Comparison of ENCODE assay signal across 14 cellular contexts in the genomic region with DNA sequence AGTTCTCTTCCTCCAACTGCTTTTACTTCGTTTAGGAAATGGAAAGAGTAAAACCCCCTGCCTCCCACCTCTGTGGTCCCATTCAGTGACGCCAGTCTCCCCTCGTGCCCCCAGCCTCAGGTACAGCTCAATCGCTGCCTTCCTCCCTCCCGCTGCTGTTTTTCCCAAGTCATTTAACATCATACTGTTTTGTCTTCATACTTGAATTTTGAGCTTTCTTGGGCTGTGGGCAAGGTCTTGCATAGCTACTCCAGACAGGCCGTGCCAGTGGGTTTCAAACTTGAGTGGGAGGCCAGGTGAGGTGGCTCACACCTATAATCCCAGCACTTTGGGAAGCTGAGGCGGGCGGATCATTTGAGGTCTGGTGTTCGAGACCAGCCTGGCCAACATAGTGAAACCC.
DNase-seq lines count a peak whose midpoint lies in the region; ATAC-seq and TF ChIP-seq lines count a peak whose summit lies in the region.
"Had no signal": no experiment of that assay in that cellular context is flagged by ENCODE, and none has a peak within 500 bp of the region (broad histone marks: within the 10 kb centered on the region; RNA-seq: fewer than 3 reads in every experiment).

No MANE protein-coding gene starts in this region.

- H3K4me3 Mint-ChIP-seq in WTC11: no peak overlapping the region
- H3K4me3 Mint-ChIP-seq: T-helper 1 cell treated with Interleukin-12 subunit alpha and Interleukin-12 subunit beta and Interleukin-4 antibody, amounts not matched to agents 30 μg/mL and 1 μg/mL, for 36 hours had no signal

- no peak overlapping the region for H3K4ac ChIP-seq in mesendoderm (ENCODE audit: low read depth, low read length)

- no peaks in the 10 kb centered on the region for H3K36me3 Mint-ChIP-seq in activated naive CD4-positive, alpha-beta T cell treated with anti-CD3 and anti-CD28 coated beads, Interleukin-2, amount 50 U/mL, for 72 hours
- no peaks in the 10 kb centered on the region for H3K36me3 Mint-ChIP-seq in WTC11
- H3K36me3 Mint-ChIP-seq: naive B cell had no signal

- CTCF ChIA-PET in WTC11 (lab: Charles Lee): interaction anchor here (2.2 kb wide), 1 partner anchor 88 kb away, joined by 9 read pairs; no protein-coding TSS in a partner anchor

- no peak overlapping the region for H3K4me2 ChIP-seq in mesendoderm (ENCODE audit: low read length)

- H2BK5ac ChIP-seq in mesendoderm (ENCODE audit: low read length): no peak overlapping the region

- H3K23ac ChIP-seq in mesendoderm (ENCODE audit: low read length): no peak overlapping the region

- H3K9me3 Mint-ChIP-seq in activated naive CD4-positive, alpha-beta T cell treated with anti-CD3 and anti-CD28 coated beads, Interleukin-2, amount 50 U/mL, for 72 hours: no peaks in the 10 kb centered on the region
- H3K9me3 Mint-ChIP-seq in WTC11: no peaks in the 10 kb centered on the region
- H3K9me3 Mint-ChIP-seq: T-helper 1 cell treated with Interleukin-12 subunit alpha and Interleukin-12 subunit beta and Interleukin-4 antibody, amounts not matched to agents 30 μg/mL and 1 μg/mL, for 36 hours had no signal

- H3K4me1 Mint-ChIP-seq in WTC11: peaks cover 12% of the 10 kb centered on the region

- peak overlapping the region; percentile 76 to 82 for H3K27ac Mint-ChIP-seq in activated naive CD4-positive, alpha-beta T cell treated with anti-CD3 and anti-CD28 coated beads, Interleukin-2, amount 50 U/mL, for 72 hours
- H3K27ac Mint-ChIP-seq in WTC11: 0 out of 2 replicates have a peak overlapping the region, but pooled peaks have one; percentile 3

- no peak overlapping the region for H3K56ac ChIP-seq in mesendoderm (ENCODE audit: low read length)

- no peaks in the 10 kb centered on the region for H3K79me2 ChIP-seq in mesendoderm (ENCODE audit: control insufficient read depth, insufficient read depth, low read length)

- TF ChIP-seq CTCF in WTC11 (IDR thresholded peaks at IDR 0.05): no peak

- H3K18ac ChIP-seq in mesendoderm (ENCODE audit: low read length): no peak overlapping the region

- H2BK15ac ChIP-seq in mesendoderm (replicated peaks; ENCODE audit: low read depth): no peak overlapping the region

- H3K9me3 ChIP-seq in thymus (ENCODE audit: control insufficient read depth): no peaks in the 10 kb centered on the region
- H3K9me3 ChIP-seq: thoracic aorta had no signal

- no peak overlapping the region for H2BK120ac ChIP-seq in mesendoderm (ENCODE audit: low read depth, low read length)

- H3K36me3 ChIP-seq in mesendoderm (ENCODE audit: control insufficient read depth, insufficient read depth, low read length) (no peaks in the 10 kb centered on the region), thymus (ENCODE audit: control insufficient read depth, insufficient read depth) (no peaks in the 10 kb centered on the region)
- H3K36me3 ChIP-seq: thoracic aorta had no signal

- no peak overlapping the region for H3K4me3 ChIP-seq in mesendoderm (ENCODE audit: low read length)
- no peak overlapping the region for H3K4me3 ChIP-seq in thymus (ENCODE audit: low read length)
- H3K4me3 ChIP-seq: thoracic aorta had no signal

- H3K27me3 Mint-ChIP-seq in WTC11 (ENCODE audit: low read depth): no peaks in the 10 kb centered on the region
- H3K27me3 Mint-ChIP-seq: naive B cell had no signal

- H3K4me1 ChIP-seq in mesendoderm (ENCODE audit: control insufficient read depth, low read depth, low read length) (peaks cover 5% of the 10 kb centered on the region), thymus (ENCODE audit: control insufficient read depth, insufficient read depth, low read length) (peaks cover 32% of the 10 kb centered on the region)

- H3K27ac ChIP-seq in mesendoderm (ENCODE audit: low read depth, low read length): peak overlapping the region; percentile 10
- H3K27ac ChIP-seq in thymus (ENCODE audit: low read depth): peak overlapping the region; percentile 68

- DNase-seq in activated naive CD4-positive, alpha-beta T cell treated with anti-CD3 and anti-CD28 coated beads, Interleukin-2, amount 50 U/mL, for 72 hours (ENCODE audit: low spot score in 2 of 2): no peak
- DNase-seq in activated naive CD4-positive, alpha-beta T cell treated with anti-CD3 and anti-CD28 coated beads, Interleukin-2, amount 50 U/mL, for 16 hours: no peak
- no peak for DNase-seq in WTC11 (ENCODE audit: low spot score)
- no peak for DNase-seq in mesendoderm
- no peak for DNase-seq in NCI-H1694 (lab: John Stamatoyannopoulos, UW)
- no peak for DNase-seq in GM19238 (ENCODE audit: insufficient read length, low spot score)
- no peak for DNase-seq in cortex of kidney (lab: John Stamatoyannopoulos, UW)
- DNase-seq: activated CD4-positive, alpha-beta T cell treated with anti-CD3 and anti-CD28 coated beads, Interleukin-2, amount 50 U/mL, for 48 hours; activated gamma-delta T cell; cerebellar nuclear complex; naive B cell had no signal

- H2AK5ac ChIP-seq in mesendoderm (ENCODE audit: low read length): no peak overlapping the region

- POLR2A ChIA-PET in WTC11 (lab: Charles Lee): no interaction called here

- ATAC-seq in activated naive CD4-positive, alpha-beta T cell treated with anti-CD3 and anti-CD28 coated beads, Interleukin-2, amount 50 U/mL, for 72 hours: no peak
- ATAC-seq in WTC11: no peak

- no peak overlapping the region for H4K8ac ChIP-seq in mesendoderm (ENCODE audit: low read depth, low read length)

- no peak overlapping the region for H3K9ac ChIP-seq in mesendoderm (ENCODE audit: low read length)

- no peak overlapping the region for H4K5ac ChIP-seq in mesendoderm (ENCODE audit: low read length)

- H3K27me3 ChIP-seq in mesendoderm (ENCODE audit: insufficient read depth, low read length, poor library complexity) (no peaks in the 10 kb centered on the region), thymus (ENCODE audit: control insufficient read depth, insufficient read depth) (no peaks in the 10 kb centered on the region)

- H3K79me1 ChIP-seq in mesendoderm (ENCODE audit: low read length): no peaks in the 10 kb centered on the region

- no CpG with 5 or more reads among the region's 9 CpGs for WGBS in mesendoderm (ENCODE audit: extremely low coverage, insufficient coverage, low lambda C conversion rate)
- 96% methylated on average over 9 of the region's 9 CpGs for WGBS in thymus

TF ChIP-seq in WTC11, 78 proteins besides CTCF, POLR2A, EP300 and RAD21:
- TF ChIP-seq MXD4 (CRISPR knock-in tag; IDR thresholded peaks at IDR 0.05; ENCODE audit: borderline replicate concordance): no peak
- TF ChIP-seq, protein P1, sequence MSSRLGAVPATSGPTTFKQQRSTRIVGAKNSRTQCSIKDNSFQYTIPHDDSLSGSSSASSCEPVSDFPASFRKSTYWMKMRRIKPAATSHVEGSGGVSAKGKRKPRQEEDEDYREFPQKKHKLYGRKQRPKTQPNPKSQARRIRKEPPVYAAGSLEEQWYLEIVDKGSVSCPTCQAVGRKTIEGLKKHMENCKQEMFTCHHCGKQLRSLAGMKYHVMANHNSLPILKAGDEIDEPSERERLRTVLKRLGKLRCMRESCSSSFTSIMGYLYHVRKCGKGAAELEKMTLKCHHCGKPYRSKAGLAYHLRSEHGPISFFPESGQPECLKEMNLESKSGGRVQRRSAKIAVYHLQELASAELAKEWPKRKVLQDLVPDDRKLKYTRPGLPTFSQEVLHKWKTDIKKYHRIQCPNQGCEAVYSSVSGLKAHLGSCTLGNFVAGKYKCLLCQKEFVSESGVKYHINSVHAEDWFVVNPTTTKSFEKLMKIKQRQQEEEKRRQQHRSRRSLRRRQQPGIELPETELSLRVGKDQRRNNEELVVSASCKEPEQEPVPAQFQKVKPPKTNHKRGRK (CRISPR knock-in tag; IDR thresholded peaks at IDR 0.05; ENCODE audit: borderline replicate concordance): no peak
- no peak for TF ChIP-seq SMAD4 (CRISPR knock-in tag; IDR thresholded peaks at IDR 0.05)
- TF ChIP-seq NFYB (CRISPR knock-in tag; conservative IDR thresholded peaks at IDR 0.05; ENCODE audit: low read depth): no peak
